Comparison of ENCODE assay signal across 17 cellular contexts in genomic region chr12:123337053-123337452, GRCh38.
"Had no signal": no experiment of that assay in that cellular context is flagged by ENCODE, and none has a peak within 500 bp of the region (broad histone marks: within the 10 kb centered on the region; RNA-seq: fewer than 3 reads in every experiment).

No MANE protein-coding gene starts in this region.

- H3K27me3 Mint-ChIP-seq: activated CD4-positive, alpha-beta T cell treated with anti-CD3 and anti-CD28 coated beads, Interleukin-2, amount 10 ng/mL, durations not matched to agents 7 days and 5 days; activated naive CD8-positive, alpha-beta T cell treated with anti-CD3 and anti-CD28 coated beads, Interleukin-2, amount 50 U/mL, for 24 hours; stimulated activated naive CD8-positive, alpha-beta T cell treated with anti-CD3 and anti-CD28 coated beads, Interleukin-15, Interleukin-2, amounts not matched to agents 100 ng/mL and 50 ng/mL, for 24 hours had no signal

- H3K27ac Mint-ChIP-seq: activated CD4-positive, alpha-beta T cell treated with anti-CD3 and anti-CD28 coated beads, Interleukin-2, amount 10 ng/mL, durations not matched to agents 7 days and 5 days; activated naive CD4-positive, alpha-beta T cell treated with anti-CD3 and anti-CD28 coated beads for 36 hours; nephron had no signal

- H3K27ac ChIP-seq: ascending aorta, hepatocyte, left ventricle myocardium inferior, right lobe of liver, thoracic aorta had no signal

- H3K4me1 ChIP-seq: ascending aorta, left ventricle myocardium inferior, right lobe of liver had no signal

- H3K9me3 Mint-ChIP-seq: activated CD4-positive, alpha-beta T cell treated with anti-CD3 and anti-CD28 coated beads, Interleukin-2, amount 10 ng/mL, durations not matched to agents 7 days and 5 days; activated naive CD4-positive, alpha-beta T cell treated with anti-CD3 and anti-CD28 coated beads for 36 hours; activated naive CD8-positive, alpha-beta T cell treated with anti-CD3 and anti-CD28 coated beads, Interleukin-2, amount 50 U/mL, for 24 hours; nephron; stimulated activated naive CD8-positive, alpha-beta T cell treated with anti-CD3 and anti-CD28 coated beads, Interleukin-15, Interleukin-2, amounts not matched to agents 100 ng/mL and 50 ng/mL, for 24 hours had no signal

- H3K4me1 Mint-ChIP-seq: nephron had no signal

- H3K27me3 ChIP-seq: ascending aorta, hepatocyte, right lobe of liver had no signal

- H3K4me3 Mint-ChIP-seq: activated CD4-positive, alpha-beta T cell treated with anti-CD3 and anti-CD28 coated beads, Interleukin-2, amount 10 ng/mL, durations not matched to agents 7 days and 5 days; activated naive CD4-positive, alpha-beta T cell treated with anti-CD3 and anti-CD28 coated beads for 36 hours; activated naive CD8-positive, alpha-beta T cell treated with anti-CD3 and anti-CD28 coated beads, Interleukin-2, amount 50 U/mL, for 24 hours; nephron; stimulated activated naive CD8-positive, alpha-beta T cell treated with anti-CD3 and anti-CD28 coated beads, Interleukin-15, Interleukin-2, amounts not matched to agents 100 ng/mL and 50 ng/mL, for 24 hours had no signal

- H3K9me3 ChIP-seq: ascending aorta, left ventricle myocardium inferior, right lobe of liver, SK-N-SH, thoracic aorta had no signal

- ATAC-seq: activated naive CD8-positive, alpha-beta T cell treated with anti-CD3 and anti-CD28 coated beads, Interleukin-2, amount 50 U/mL, for 24 hours; esophagus mucosa had no signal

- DNase-seq: activated CD4-positive, alpha-beta T cell treated with anti-CD3 and anti-CD28 coated beads, Interleukin-2, amount 10 ng/mL, durations not matched to agents 7 days and 5 days; activated naive CD4-positive, alpha-beta T cell treated with anti-CD3 and anti-CD28 coated beads for 36 hours; activated naive CD8-positive, alpha-beta T cell treated with anti-CD3 and anti-CD28 coated beads, Interleukin-2, amount 50 U/mL, for 24 hours; left ventricle myocardium inferior; mesendoderm; right lobe of liver; SK-N-SH; stimulated activated CD4-positive, alpha-beta T cell treated with anti-CD3 and anti-CD28 coated beads, Interleukin-4, amount 100 ng/mL, for 4 hours; stimulated activated CD8-positive, alpha-beta memory T cell treated with anti-CD3 and anti-CD28 coated beads, Interleukin-4, amount 100 ng/mL, for 48 hours; T-helper 1 cell had no signal

- H3K4me3 ChIP-seq: ascending aorta, hepatocyte, left ventricle myocardium inferior, right lobe of liver, smooth muscle cell, thoracic aorta had no signal
